In genomic region chr16:56469748-56470147, GRCh38 we compare ENCODE assay signal across 20 cellular contexts.
"Had no signal": no experiment of that assay in that cellular context is flagged by ENCODE, and none has a peak within 500 bp of the region (broad histone marks: within the 10 kb centered on the region; RNA-seq: fewer than 3 reads in every experiment).

No MANE protein-coding gene starts in this region.

- H3K4me1 ChIP-seq: breast epithelium had no signal

- H3K9me3 ChIP-seq: breast epithelium had no signal

- H3K27ac ChIP-seq: breast epithelium had no signal

- H3K4me3 ChIP-seq: breast epithelium had no signal

- DNase-seq: activated CD4-positive, alpha-beta T cell treated with anti-CD3 and anti-CD28 coated beads for 48 hours; activated CD4-positive, alpha-beta T cell treated with anti-CD3 and anti-CD28 coated beads, Interleukin-2, amount 50 U/mL, for 4 hours; activated CD4-positive, CD25-positive, alpha-beta regulatory T cell treated with anti-CD3 and anti-CD28 coated beads, Interleukin-2, amount 50 U/mL, for 72 hours; activated CD8-positive, alpha-beta memory T cell treated with anti-CD3 and anti-CD28 coated beads for 24 hours; activated T-cell treated with anti-CD3 and anti-CD28 coated beads, Interleukin-2, amount 50 U/mL, for 48 hours; aorta; central memory CD4-positive, alpha-beta T cell; KG1; MV-4-11; NCI-H1092 treated with DMSO at 0.1 percent for 48 hours; NCI-H1417 treated with DMSO at 0.1 percent for 48 hours; NCI-H1694; NCI-H2029; NCI-H2107; NCI-H2171 treated with DMSO at 0.1 percent for 48 hours; NCI-H510A treated with DMSO at 0.1 percent for 48 hours; NCI-H69; SHP77 treated with DMSO at 0.1 percent for 48 hours had no signal

- ATAC-seq: WTC11 had no signal

- H3K27me3 ChIP-seq: breast epithelium had no signal

- H3K36me3 ChIP-seq: breast epithelium had no signal
